Comparison of ENCODE assay signal across 1 cellular context in genomic region chr6:21099338-21100314, GRCh38.
TF ChIP-seq lines count a peak whose summit lies in the region.

No MANE protein-coding gene starts in this region.

TF ChIP-seq in HepG2, 621 proteins besides CTCF, POLR2A, EP300 and RAD21 (continued from another document):
- no peak for TF ChIP-seq LCORL (IDR thresholded peaks at IDR 0.05)
- 0 out of 2 replicates have a peak, but pooled peaks have one; percentile 33 for TF ChIP-seq LCORL (CRISPR knock-in tag; IDR thresholded peaks at IDR 0.05)
- no peak for TF ChIP-seq RELA (CRISPR knock-in tag; IDR thresholded peaks at IDR 0.05)
- peak; percentile 49; the same call in 1 of the 2 replicates for TF ChIP-seq SOX5 (CRISPR knock-in tag; IDR thresholded peaks at IDR 0.05; ENCODE audit: borderline replicate concordance)
- no peak for TF ChIP-seq IRF1 (CRISPR knock-in tag; IDR thresholded peaks at IDR 0.05; ENCODE audit: low read depth)
- no peak for TF ChIP-seq ZSCAN20 (CRISPR knock-in tag; IDR thresholded peaks at IDR 0.05; ENCODE audit: borderline replicate concordance)
- TF ChIP-seq ZBTB3 (CRISPR knock-in tag; IDR thresholded peaks at IDR 0.05; ENCODE audit: borderline replicate concordance, low read depth), result no peak
- TF ChIP-seq RORA (CRISPR knock-in tag; IDR thresholded peaks at IDR 0.05), result no peak
- no peak for TF ChIP-seq MNT (IDR thresholded peaks at IDR 0.05)
- TF ChIP-seq RFX1 (IDR thresholded peaks at IDR 0.05), result no peak
- TF ChIP-seq GFI1 (CRISPR knock-in tag; IDR thresholded peaks at IDR 0.05; ENCODE audit: borderline replicate concordance), result peak; percentile 88
- peak; percentile 25; the same call in 1 of the 2 replicates for TF ChIP-seq FOXP4 (CRISPR knock-in tag; IDR thresholded peaks at IDR 0.05)
- no peak for TF ChIP-seq GABPA (IDR thresholded peaks at IDR 0.05; ENCODE audit: low read depth, low read length)
- no peak for TF ChIP-seq GABPA (CRISPR knock-in tag; IDR thresholded peaks at IDR 0.05; ENCODE audit: low read depth)
- TF ChIP-seq ATM (IDR thresholded peaks at IDR 0.05; ENCODE audit: borderline replicate concordance), result no peak
- TF ChIP-seq PHF8 (CRISPR knock-in tag; IDR thresholded peaks at IDR 0.05), result no peak
- TF ChIP-seq MXI1 (IDR thresholded peaks at IDR 0.05; ENCODE audit: borderline replicate concordance, low read depth, low read length), result no peak
- no peak for TF ChIP-seq ZNF543 (CRISPR knock-in tag; IDR thresholded peaks at IDR 0.05)
- no peak for TF ChIP-seq MEIS1 (CRISPR knock-in tag; IDR thresholded peaks at IDR 0.05; ENCODE audit: borderline replicate concordance)
- TF ChIP-seq SP1 (IDR thresholded peaks at IDR 0.05), result no peak
- no peak for TF ChIP-seq SP1 (CRISPR knock-in tag; IDR thresholded peaks at IDR 0.05)
- TF ChIP-seq RNF2 (conservative IDR thresholded peaks at IDR 0.05; ENCODE audit: low read depth), result no peak
- no peak for TF ChIP-seq NFIB (CRISPR knock-in tag; IDR thresholded peaks at IDR 0.05; ENCODE audit: borderline replicate concordance)
- TF ChIP-seq KLF15 (CRISPR knock-in tag; IDR thresholded peaks at IDR 0.05; ENCODE audit: borderline replicate concordance), result no peak
- no peak for TF ChIP-seq ZBTB14 (CRISPR knock-in tag; IDR thresholded peaks at IDR 0.05)
- TF ChIP-seq TBX2 (CRISPR knock-in tag; IDR thresholded peaks at IDR 0.05; ENCODE audit: borderline replicate concordance), result peak; percentile 32; the same call in 1 of the 2 replicates
- TF ChIP-seq ZNF557 (CRISPR knock-in tag; IDR thresholded peaks at IDR 0.05), result no peak
- no peak for TF ChIP-seq MTF2 (CRISPR knock-in tag; IDR thresholded peaks at IDR 0.05; ENCODE audit: borderline replicate concordance)
- no peak for TF ChIP-seq MBD4 (IDR thresholded peaks at IDR 0.05; ENCODE audit: borderline replicate concordance, low read length)
- no peak for TF ChIP-seq ZNF746 (CRISPR knock-in tag; IDR thresholded peaks at IDR 0.05)
- TF ChIP-seq U2AF2 (IDR thresholded peaks at IDR 0.05; ENCODE audit: low read depth, low read length), result no peak
- TF ChIP-seq ZNF101 (CRISPR knock-in tag; IDR thresholded peaks at IDR 0.05; ENCODE audit: borderline replicate concordance, low read depth), result no peak
- no peak for TF ChIP-seq SKIL (CRISPR knock-in tag; IDR thresholded peaks at IDR 0.05; ENCODE audit: borderline replicate concordance)
- 0 out of 2 replicates have a peak, but pooled peaks have one; percentile 24 for TF ChIP-seq ZNF646 (CRISPR knock-in tag; IDR thresholded peaks at IDR 0.05)
- TF ChIP-seq CREBL2 (CRISPR knock-in tag; IDR thresholded peaks at IDR 0.05; ENCODE audit: borderline replicate concordance), result no peak
